Comparison of ENCODE assay signal across 8 cellular contexts in the genomic region with DNA sequence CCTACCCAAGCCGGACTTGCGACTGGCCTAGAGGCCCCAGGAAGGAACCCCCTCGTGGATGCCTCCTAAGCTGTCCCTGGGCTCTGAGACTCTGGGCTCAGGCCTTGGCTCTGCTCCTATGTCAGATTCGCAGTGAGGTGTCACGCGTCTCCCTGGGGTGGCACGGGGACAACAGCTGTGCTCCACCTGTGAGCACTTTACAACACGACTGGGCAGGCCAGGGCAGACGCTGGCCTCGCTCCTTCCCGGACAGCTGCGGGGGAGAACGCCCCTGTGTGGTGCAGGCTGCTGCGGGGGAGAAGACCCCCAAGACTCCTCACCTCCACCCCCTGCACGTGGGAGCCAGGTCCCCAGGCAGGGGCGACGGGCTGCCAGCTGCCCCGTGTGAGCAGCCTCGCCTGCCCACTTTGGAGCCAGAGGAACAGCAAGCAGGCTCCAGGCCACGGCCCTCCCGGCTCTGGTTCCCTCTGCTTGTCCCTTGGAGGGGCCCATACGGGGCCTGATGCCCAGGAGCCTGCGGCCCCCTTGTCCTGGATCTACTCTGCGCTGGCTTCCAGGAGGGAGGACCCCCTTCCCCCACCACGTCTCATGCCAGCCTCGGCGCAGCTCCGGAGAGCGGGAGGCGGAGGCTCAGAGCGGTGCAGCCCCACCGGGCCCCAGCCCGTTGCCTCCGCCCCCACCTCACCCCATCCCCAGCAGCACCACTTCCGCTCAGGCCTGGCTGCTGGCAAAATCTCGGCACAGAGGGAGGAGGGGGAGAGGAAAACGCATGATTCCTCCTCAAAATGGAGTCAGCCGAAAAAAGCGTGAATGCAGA. TPM values are rescaled to one million over a fixed set of nuclear protein-coding genes. Genes with fewer than 3 reads are reported as not detected.
DNase-seq lines count a peak whose midpoint lies in the region; ATAC-seq, FAIRE-seq and TF ChIP-seq lines count a peak whose summit lies in the region.

No MANE protein-coding gene starts in this region.

- H3K4me3 Mint-ChIP-seq in activated naive CD4-positive, alpha-beta T cell treated with anti-CD3 and anti-CD28 coated beads for 36 hours: peak overlapping the region; percentile 88

- intact Hi-C loops in activated naive CD4-positive, alpha-beta T cell treated with anti-CD3 and anti-CD28 coated beads for 36 hours (cut with micrococcal nuclease): loop anchor here (1.0 to 10.0 kb wide), 5 partner anchors 19 to 693 kb away; no protein-coding TSS in a partner anchor
- intact Hi-C loops in kidney (cut with DNase I): no loop called here

- peak overlapping the region; percentile 24; the same call in 1 of the 2 replicates for H3K4me3 ChIP-seq in SK-N-MC
- peak overlapping the region in 1 of 2 donors; percentile 25 for H3K4me3 ChIP-seq in kidney (ENCODE audit: low read length in 2 of 2)

- H3K4me1 Mint-ChIP-seq in activated naive CD4-positive, alpha-beta T cell treated with anti-CD3 and anti-CD28 coated beads for 36 hours (ENCODE audit: low read depth): peaks cover 47% of the 10 kb centered on the region

- ATAC-seq in omental fat pad (ENCODE audit: low FRiP score) (no peak), HG03571 (IDR thresholded peaks at IDR 0.05; ENCODE audit: unreplicated experiment) (no peak)

- TF ChIP-seq CTCF in kidney (IDR thresholded peaks at IDR 0.05; ENCODE audit: borderline replicate concordance, extremely low read depth, insufficient read depth) (no peak), omental fat pad (IDR thresholded peaks at IDR 0.05) (no peak)

- peaks cover 2% of the 10 kb centered on the region for H3K9me3 Mint-ChIP-seq in activated naive CD4-positive, alpha-beta T cell treated with anti-CD3 and anti-CD28 coated beads for 36 hours

- H3K9me3 ChIP-seq in SK-N-MC (ENCODE audit: low read depth, low read length): no peaks in the 10 kb centered on the region
- H3K9me3 ChIP-seq in kidney (ENCODE audit: control insufficient read depth in 1 of 2, low read length in 2 of 2): no peaks in the 10 kb centered on the region

- no peak overlapping the region for H3K27ac ChIP-seq in SK-N-MC
- H3K27ac ChIP-seq in kidney (ENCODE audit: low read depth in 2 of 2, low read length in 2 of 2): no peak overlapping the region

- DNase-seq in SK-N-MC (ENCODE audit: low read depth, low spot score): no peak
- DNase-seq in activated naive CD4-positive, alpha-beta T cell treated with anti-CD3 and anti-CD28 coated beads for 36 hours: peak; percentile 88
- DNase-seq in kidney: peak; percentile 82
- peak; percentile 42 to 76 (median 48) for DNase-seq in stimulated activated CD4-positive, alpha-beta T cell treated with anti-CD3 and anti-CD28 coated beads, TNF-alpha, amount 100 ng/mL, for 24 hours (ENCODE audit: low read depth in 3 of 3)
- no peak for DNase-seq in HK-2 (ENCODE audit: unreplicated experiment)
- no peak for DNase-seq in omental fat pad (ENCODE audit: low spot score)
- no peak for DNase-seq in OCI-M1 (lab: John Stamatoyannopoulos, UW)

- H3K36me3 ChIP-seq in SK-N-MC (ENCODE audit: insufficient read depth, low read length): no peaks in the 10 kb centered on the region
- no peaks in the 10 kb centered on the region for H3K36me3 ChIP-seq in kidney (ENCODE audit: control insufficient read depth in 1 of 2, insufficient read depth in 2 of 2, low read length in 2 of 2)

- CTCF ChIA-PET in activated naive CD4-positive, alpha-beta T cell treated with anti-CD3 and anti-CD28 coated beads for 36 hours (lab: Charles Lee): interaction anchor here (0.9 to 3.3 kb wide), 4 partner anchors 25 to 463 kb away, joined by 3 to 15 read pairs (median 3); no protein-coding TSS in a partner anchor

- no peak for FAIRE-seq in kidney (lab: Jason Lieb, UNC)

- peak overlapping the region; percentile 98 for H3K27ac Mint-ChIP-seq in activated naive CD4-positive, alpha-beta T cell treated with anti-CD3 and anti-CD28 coated beads for 36 hours

- H3K4me1 ChIP-seq in kidney (ENCODE audit: control insufficient read depth in 1 of 2, insufficient read depth in 1 of 2, low read depth in 1 of 2, low read length in 2 of 2): peaks cover 0 to 6% of the 10 kb centered on the region in 2 donors

- H3K27me3 Mint-ChIP-seq in activated naive CD4-positive, alpha-beta T cell treated with anti-CD3 and anti-CD28 coated beads for 36 hours (ENCODE audit: low read depth): no peaks in the 10 kb centered on the region

- H3K9ac ChIP-seq in SK-N-MC (ENCODE audit: insufficient read length) (peak overlapping the region; percentile 48), kidney (ENCODE audit: low read length in 2 of 2) (no peak overlapping the region)

- peaks cover 2% of the 10 kb centered on the region for H3K36me3 Mint-ChIP-seq in activated naive CD4-positive, alpha-beta T cell treated with anti-CD3 and anti-CD28 coated beads for 36 hours (ENCODE audit: low read depth)

RNA-seq across cellular contexts. Expression of a gene that starts 36.0 kb away (rescaled TPM):
- 1 to 10 TPM; 7.7 TPM for total RNA-seq in activated naive CD4-positive, alpha-beta T cell treated with anti-CD3 and anti-CD28 coated beads for 36 hours
- 4.6 TPM for total RNA-seq in kidney
- 12.0 TPM for polyA plus RNA-seq in kidney (ENCODE audit: insufficient read depth, low read depth, low replicate concordance)
- total RNA-seq in omental fat pad: 1 to 10 TPM in 3 of 4 donors, under 1 TPM in 1; 0.56 to 6.9 (median 1.8) TPM

Comparison
In these comparisons a context has a peak if more than half of its experiments do, and no peak if none do; other contexts are left out.
1. DNase-seq: peak in activated naive CD4-positive, alpha-beta T cell treated with anti-CD3 and anti-CD28 coated beads for 36 hours (single experiment), kidney (single experiment) and stimulated activated CD4-positive, alpha-beta T cell treated with anti-CD3 and anti-CD28 coated beads, TNF-alpha, amount 100 ng/mL, for 24 hours (3 of 3); none in SK-N-MC (single experiment), HK-2 (single experiment), omental fat pad (single experiment) and OCI-M1 (single experiment).